Comparison of ENCODE assay signal across 21 cellular contexts in the genomic region with DNA sequence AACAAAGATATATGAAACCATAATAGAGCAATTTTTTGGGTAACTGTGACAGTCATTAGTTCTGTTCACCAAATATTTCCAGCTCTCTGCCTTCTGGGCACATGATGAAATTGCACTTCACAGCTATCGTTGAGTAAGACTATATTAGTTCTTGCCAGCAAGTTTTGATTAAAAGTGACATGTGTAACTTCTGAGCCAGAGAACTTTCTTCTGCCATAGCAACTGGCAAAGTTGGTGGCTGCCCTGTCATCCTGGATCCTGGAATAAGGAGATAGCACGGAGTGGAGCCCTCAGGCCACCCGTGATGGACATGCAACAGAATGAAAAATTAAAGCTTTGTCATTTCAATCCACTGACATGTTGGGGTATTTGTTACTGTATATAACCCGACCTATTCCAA.
"Had no signal": no experiment of that assay in that cellular context is flagged by ENCODE, and none has a peak within 500 bp of the region (broad histone marks: within the 10 kb centered on the region; RNA-seq: fewer than 3 reads in every experiment).

No MANE protein-coding gene starts in this region.

- ATAC-seq: activated CD8-positive, alpha-beta T cell treated with anti-CD3 and anti-CD28 coated beads for 36 hours; left colon; right lobe of liver; stimulated activated effector memory CD8-positive, alpha-beta T cell treated with anti-CD3 and anti-CD28 coated beads, Interleukin-12 subunit alpha, Interleukin-12 subunit beta, amount 100 ng/mL, for 72 hours had no signal

- DNase-seq: activated CD4-positive, alpha-beta T cell treated with anti-CD3 and anti-CD28 coated beads, Interleukin-2, amount 10 ng/mL, durations not matched to agents 24 days and 14 days; activated CD8-positive, alpha-beta T cell treated with anti-CD3 and anti-CD28 coated beads for 36 hours; activated naive CD4-positive, alpha-beta T cell treated with anti-CD3 and anti-CD28 coated beads for 36 hours; activated T-cell treated with anti-CD3 and anti-CD28 coated beads, Interleukin-2, amount 50 U/mL, for 24 hours; cerebellar nuclear complex; effector CD8-positive, alpha-beta T cell; left colon; midbrain; occipital lobe; right lobe of liver; stimulated activated CD4-positive, alpha-beta T cell treated with anti-CD3 and anti-CD28 coated beads, Interleukin-4, amount 100 ng/mL, for 1 hour; stomach; T1000; trophoblast cell had no signal

- H3K4me3 ChIP-seq: breast epithelium, esophagus muscularis mucosa, hepatocyte, lung, right lobe of liver, smooth muscle cell, stomach, vagina had no signal
